In genomic region chr7:19589436-19589835, GRCh38 we compare ENCODE assay signal across 6 cellular contexts.
"Had no signal": no experiment of that assay in that cellular context is flagged by ENCODE, and none has a peak within 500 bp of the region (broad histone marks: within the 10 kb centered on the region; RNA-seq: fewer than 3 reads in every experiment).

No MANE protein-coding gene starts in this region.

- ATAC-seq: GM23338, HepG2 had no signal

- H3K4me3 ChIP-seq: GM23338 had no signal

- H3K27ac ChIP-seq: HL-60 had no signal

- DNase-seq: H9, HCEC 1CT, KBM-7 had no signal
